In genomic region chr11:70443043-70444030, GRCh38 we compare ENCODE assay signal across 21 cellular contexts. TPM values are rescaled to one million over a fixed set of nuclear protein-coding genes. Genes with fewer than 3 reads are reported as not detected.
DNase-seq lines count a peak whose midpoint lies in the region; ATAC-seq and TF ChIP-seq lines count a peak whose summit lies in the region.
"Had no signal": no experiment of that assay in that cellular context is flagged by ENCODE, and none has a peak within 500 bp of the region (broad histone marks: within the 10 kb centered on the region; RNA-seq: fewer than 3 reads in every experiment).

No MANE protein-coding gene starts in this region.

- H3K27me3 ChIP-seq in SK-N-SH (ENCODE audit: insufficient read depth) (no peaks in the 10 kb centered on the region), Karpas-422 (ENCODE audit: low read length) (no peaks in the 10 kb centered on the region)
- H3K27me3 ChIP-seq in CD4-positive, alpha-beta memory T cell (ENCODE audit: insufficient read depth, low read length), result no peaks in the 10 kb centered on the region

- POLR2A ChIA-PET in SK-N-SH (lab: Yijun Ruan, JAX), result no interaction called here
- POLR2A ChIA-PET in WTC11 (lab: Charles Lee), result no interaction called here
- POLR2A ChIA-PET in CD4-positive, alpha-beta memory T cell (lab: Charles Lee; ENCODE audit: partially characterized antibody), result no interaction called here

- H3K4me1 ChIP-seq in SK-N-SH (ENCODE audit: control insufficient read depth in 1 of 2, insufficient read depth in 2 of 2, low read depth in 1 of 2, low read length in 1 of 2) (no peaks in the 10 kb centered on the region), Karpas-422 (ENCODE audit: low read length) (no peaks in the 10 kb centered on the region)
- H3K4me1 ChIP-seq in CD4-positive, alpha-beta memory T cell (ENCODE audit: insufficient read depth, low read length), result no peaks in the 10 kb centered on the region

- H3K27me3 Mint-ChIP-seq in endothelial cell (ENCODE audit: unreplicated experiment), result peaks cover 7% of the 10 kb centered on the region
- no peaks in the 10 kb centered on the region for H3K27me3 Mint-ChIP-seq in WTC11 (ENCODE audit: low read depth)
- H3K27me3 Mint-ChIP-seq in CD4-positive, alpha-beta memory T cell, result peaks cover 8 to 15% of the 10 kb centered on the region in 2 donors

- peaks cover 0 to 8% of the 10 kb centered on the region in 2 experiments for H3K36me3 ChIP-seq in SK-N-SH (replicated peaks in 1 of 2; ENCODE audit: control insufficient read depth in 1 of 2, insufficient read depth in 2 of 2, low read length in 1 of 2)
- no peaks in the 10 kb centered on the region for H3K36me3 ChIP-seq in CD4-positive, alpha-beta memory T cell (ENCODE audit: insufficient read depth, low read length)
- H3K36me3 ChIP-seq in Karpas-422 (ENCODE audit: insufficient read depth, low read length), result no peaks in the 10 kb centered on the region

- H3K4me1 Mint-ChIP-seq in endothelial cell (ENCODE audit: unreplicated experiment), result peaks cover 18% of the 10 kb centered on the region
- peaks cover 18% of the 10 kb centered on the region for H3K4me1 Mint-ChIP-seq in WTC11
- no peaks in the 10 kb centered on the region for H3K4me1 Mint-ChIP-seq in CD4-positive, alpha-beta memory T cell
- H3K4me1 Mint-ChIP-seq: CD8-positive, alpha-beta memory T cell had no signal

- ATAC-seq in SK-N-SH treated with all-trans-retinoic acid at 6 μM for 48 hours (no peak), WTC11 (no peak; the same call in 1 of the 2 replicates)

- intact Hi-C loops in CD4-positive, alpha-beta memory T cell (cut with micrococcal nuclease), result no loop called here

- no peak for TF ChIP-seq RAD21 in SK-N-SH (IDR thresholded peaks at IDR 0.05; ENCODE audit: low read length)

- H2AFZ ChIP-seq in SK-N-SH (ENCODE audit: low read depth) (no peak overlapping the region), Karpas-422 (ENCODE audit: low read length) (no peak overlapping the region)

- H3F3A ChIP-seq in SK-N-SH (replicated peaks; ENCODE audit: insufficient read depth), result no peaks in the 10 kb centered on the region

- H3K9me3 Mint-ChIP-seq in endothelial cell (ENCODE audit: unreplicated experiment) (no peaks in the 10 kb centered on the region), WTC11 (peaks cover 4% of the 10 kb centered on the region)
- peaks cover 0 to 14% (median 3%) of the 10 kb centered on the region in 8 donors for H3K9me3 Mint-ChIP-seq in CD4-positive, alpha-beta memory T cell

- no peak for TF ChIP-seq EP300 in SK-N-SH (IDR thresholded peaks at IDR 0.05; ENCODE audit: borderline replicate concordance in 1 of 2, low read depth in 1 of 2, low read length in 1 of 2)

- WGBS in SK-N-SH (ENCODE audit: low lambda C conversion rate), result 88% methylated on average over 38 of the region's 38 CpGs

- H3K4me2 ChIP-seq in SK-N-SH, result no peak overlapping the region
- H3K4me2 ChIP-seq in Karpas-422 (ENCODE audit: low read depth, low read length, poor library complexity, severe bottlenecking), result no peak overlapping the region

- H3K79me2 ChIP-seq in SK-N-SH (ENCODE audit: insufficient read depth) (no peaks in the 10 kb centered on the region), Karpas-422 (ENCODE audit: low read length) (no peaks in the 10 kb centered on the region)

- H3K27ac Mint-ChIP-seq in endothelial cell (ENCODE audit: unreplicated experiment), result peak overlapping the region; percentile 36
- H3K27ac Mint-ChIP-seq in WTC11, result no peak overlapping the region
- H3K27ac Mint-ChIP-seq in CD4-positive, alpha-beta memory T cell, result no peak overlapping the region
- H3K27ac Mint-ChIP-seq: B cell; CD8-positive, alpha-beta memory T cell; T-helper 1 cell treated with Interleukin-12 subunit alpha and Interleukin-12 subunit beta and Interleukin-4 antibody, amounts not matched to agents 30 μg/mL and 1 μg/mL, for 36 hours had no signal

- no peaks in the 10 kb centered on the region for H3K9me3 ChIP-seq in SK-N-SH
- H3K9me3 ChIP-seq in CD4-positive, alpha-beta memory T cell (ENCODE audit: control insufficient read depth in 1 of 2, low read length in 2 of 2), result no peaks in the 10 kb centered on the region
- H3K9me3 ChIP-seq in Karpas-422 (ENCODE audit: low read length), result no peaks in the 10 kb centered on the region

- H3K9me2 ChIP-seq in SK-N-SH, result no peaks in the 10 kb centered on the region
- H3K9me2 ChIP-seq in Karpas-422 (replicated peaks; ENCODE audit: insufficient read depth, low read length), result no peaks in the 10 kb centered on the region

- H3K9ac ChIP-seq in SK-N-SH (no peak overlapping the region), Karpas-422 (ENCODE audit: low read length) (no peak overlapping the region)

- H4K20me1 ChIP-seq in SK-N-SH (ENCODE audit: insufficient read depth) (no peaks in the 10 kb centered on the region), Karpas-422 (ENCODE audit: insufficient read depth, low read depth, low read length) (0 out of 2 replicates have a peak, but pooled peaks cover 4% of the 10 kb centered on the region)

- peak; percentile 16 for DNase-seq in SK-N-SH
- DNase-seq in NCI-H226, result peak; percentile 19
- DNase-seq in endothelial cell (ENCODE audit: low spot score), result no peak
- DNase-seq in WTC11 (ENCODE audit: low spot score), result no peak
- no peak for DNase-seq in NCI-H345 (lab: John Stamatoyannopoulos, UW)
- no peak for DNase-seq in CD4-positive, alpha-beta memory T cell
- DNase-seq in Karpas-422, result no peak
- DNase-seq: CD8-positive, alpha-beta memory T cell; DMS 273 treated with DMSO at 0.1 percent for 48 hours; HCEC 1CT; KG1; MM.1S; NCI-H1105; NCI-H187 treated with DMSO at 0.1 percent for 48 hours; NCI-H2171; NCI-H510A treated with DMSO at 0.1 percent for 48 hours; NK-92 treated with Interleukin-12 subunit alpha and Interleukin-12 subunit beta, amount 100 ng/mL, for 24 hours had no signal

- H3K4me3 ChIP-seq in SK-N-SH (ENCODE audit: low read depth in 2 of 2, low read length in 1 of 2) (no peak overlapping the region), Karpas-422 (ENCODE audit: low read length) (no peak overlapping the region)
- no peak overlapping the region for H3K4me3 ChIP-seq in CD4-positive, alpha-beta memory T cell (ENCODE audit: low read length in 2 of 2)
- H3K4me3 ChIP-seq: SK-N-MC had no signal

- H3K36me3 Mint-ChIP-seq in endothelial cell (ENCODE audit: low read depth, unreplicated experiment) (peaks cover 14% of the 10 kb centered on the region), WTC11 (peaks cover 12% of the 10 kb centered on the region)
- peaks cover 1% of the 10 kb centered on the region in 2 donors for H3K36me3 Mint-ChIP-seq in CD4-positive, alpha-beta memory T cell

- CTCF ChIA-PET in SK-N-SH (lab: Yijun Ruan, JAX), result interaction anchor here (1.1 kb wide), 2 partner anchors 22 to 313 kb away, joined by 4 to 5 read pairs; no protein-coding TSS in a partner anchor
- CTCF ChIA-PET in WTC11 (lab: Charles Lee), result interaction anchor here (0.6 to 1.0 kb wide), 3 partner anchors 11 to 964 kb away, joined by 3 read pairs; no protein-coding TSS in a partner anchor
- CTCF ChIA-PET in CD4-positive, alpha-beta memory T cell (lab: Charles Lee; ENCODE audit: partially characterized antibody), result no interaction called here

- H3K4me3 Mint-ChIP-seq in endothelial cell (ENCODE audit: unreplicated experiment) (no peak overlapping the region), WTC11 (no peak overlapping the region)
- H3K4me3 Mint-ChIP-seq in CD4-positive, alpha-beta memory T cell, result no peak overlapping the region
- H3K4me3 Mint-ChIP-seq: B cell; CD8-positive, alpha-beta memory T cell; T-helper 1 cell treated with Interleukin-12 subunit alpha and Interleukin-12 subunit beta and Interleukin-4 antibody, amounts not matched to agents 30 μg/mL and 1 μg/mL, for 36 hours had no signal

- TF ChIP-seq CTCF in SK-N-SH (IDR thresholded peaks at IDR 0.05), result no peak
- TF ChIP-seq CTCF in endothelial cell (IDR thresholded peaks at IDR 0.05; ENCODE audit: unreplicated experiment), result no peak
- no peak for TF ChIP-seq CTCF in WTC11 (IDR thresholded peaks at IDR 0.05)

- H3K27ac ChIP-seq in SK-N-SH (ENCODE audit: low read depth in 2 of 2, low read length in 1 of 2) (no peak overlapping the region), Karpas-422 (ENCODE audit: low read length) (no peak overlapping the region)
- H3K27ac ChIP-seq in CD4-positive, alpha-beta memory T cell (ENCODE audit: low read depth, low read length), result no peak overlapping the region
- H3K27ac ChIP-seq: SK-N-MC had no signal

TF ChIP-seq in SK-N-SH treated with all-trans-retinoic acid at 6 μM for 48 hours, 23 proteins besides CTCF, POLR2A, EP300 and RAD21 (continues in another document):
- TF ChIP-seq ZNF565 (CRISPR knock-in tag; conservative IDR thresholded peaks at IDR 0.05; ENCODE audit: low read depth), result no peak

TF ChIP-seq in WTC11, 78 proteins besides CTCF, POLR2A, EP300 and RAD21 (continues in another document):
- TF ChIP-seq E2F4 (CRISPR knock-in tag; IDR thresholded peaks at IDR 0.05; ENCODE audit: borderline replicate concordance, low read depth), result no peak
- TF ChIP-seq, protein P1, sequence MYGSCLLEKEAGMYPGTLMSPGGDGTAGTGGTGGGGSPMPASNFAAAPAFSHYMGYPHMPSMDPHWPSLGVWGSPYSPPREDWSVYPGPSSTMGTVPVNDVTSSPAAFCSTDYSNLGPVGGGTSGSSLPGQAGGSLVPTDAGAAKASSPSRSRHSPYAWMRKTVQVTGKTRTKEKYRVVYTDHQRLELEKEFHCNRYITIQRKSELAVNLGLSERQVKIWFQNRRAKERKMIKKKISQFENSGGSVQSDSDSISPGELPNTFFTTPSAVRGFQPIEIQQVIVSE (CRISPR knock-in tag; IDR thresholded peaks at IDR 0.05; ENCODE audit: borderline replicate concordance), result no peak
- no peak for TF ChIP-seq ZNF138 (CRISPR knock-in tag; conservative IDR thresholded peaks at IDR 0.05)
- TF ChIP-seq KAT7 (CRISPR knock-in tag; IDR thresholded peaks at IDR 0.05; ENCODE audit: borderline replicate concordance), result no peak

RNA-seq across cellular contexts. Expression of gene CTTN, which starts 45.0 kb away (rescaled TPM):
- polyA plus RNA-seq in SK-N-SH (2012; rRNA removed), result 243 and 286 TPM in 2 replicates
- polyA plus RNA-seq in SK-N-SH (2012; cell fraction: cytosol; rRNA removed), result 155 and 160 TPM in 2 replicates
- 884 and 923 TPM in 2 replicates for polyA plus RNA-seq in SK-N-SH (2012; cell fraction: nucleus; rRNA removed)
- 458 TPM for total RNA-seq in endothelial cell (ENCODE audit: unreplicated experiment)
- 216 to 281 TPM (median 222 TPM) in 3 replicates for total RNA-seq in WTC11 (2021)
- 1 to 10 TPM in 1 of 2 experiments, under 1 TPM in 1; 0.58 to 1.5 TPM for total RNA-seq in CD4-positive, alpha-beta memory T cell
- polyA plus RNA-seq in CD4-positive, alpha-beta memory T cell, result under 1 TPM in 1 of 2 donors, not detected in 1; 0.41 TPM
- total RNA-seq in Karpas-422 (2014; rRNA removed; shearing (Covaris generic); ENCODE audit: low replicate concordance), result 143 and 198 TPM in 2 replicates
- total RNA-seq: B cell had no signal
- polyA plus RNA-seq: CD8-positive, alpha-beta memory T cell had no signal

Comparison
In these comparisons a context has a peak if more than half of its experiments do, and no peak if none do; other contexts are left out.
1. DNase-seq: peak in SK-N-SH (single experiment) and NCI-H226 (single experiment); none in endothelial cell (single experiment), WTC11 (single experiment), NCI-H345 (single experiment), CD4-positive, alpha-beta memory T cell (0 of 5) and Karpas-422 (single experiment).
2. RNA of gene CTTN, which starts 45.0 kb away (total RNA-seq): 458 TPM in endothelial cell (single experiment), 216 to 281 TPM in WTC11 and 143 to 198 TPM in Karpas-422; 0.58 to 1.5 TPM in CD4-positive, alpha-beta memory T cell; every median in the first group is over 10 times any median in the second.